Comparison of ENCODE assay signal across 24 cellular contexts in genomic region chr10:1687190-1687589, GRCh38. TPM values are rescaled to one million over a fixed set of nuclear protein-coding genes. Genes with fewer than 3 reads are reported as not detected.
"Had no signal": no experiment of that assay in that cellular context is flagged by ENCODE, and none has a peak within 500 bp of the region (broad histone marks: within the 10 kb centered on the region; RNA-seq: fewer than 3 reads in every experiment).

No MANE protein-coding gene starts in this region.

- DNase-seq: cortex of kidney; dorsolateral prefrontal cortex; effector CD8-positive, alpha-beta T cell; esophagus squamous epithelium; kidney; left colon; left ventricle myocardium superior; mesenchymal stem cell; naive thymus-derived CD4-positive, alpha-beta T cell; nephron progenitor cell; psoas muscle; retina; stimulated activated CD4-positive, alpha-beta T cell treated with anti-CD3 and anti-CD28 coated beads, Interleukin-2, amount 100 ng/mL, for 24 hours; stimulated activated CD4-positive, alpha-beta T cell treated with anti-CD3 and anti-CD28 coated beads, Interleukin-4, amount 100 ng/mL, for 4 hours; stimulated activated naive B cell treated with anti-CD40 and anti-IgM and Interleukin-4, amounts not matched to agents 10 μg/mL and 1 μg/mL and 100 μg/mL, for 72 hours; stimulated activated naive CD8-positive, alpha-beta T cell treated with anti-CD3 and anti-CD28 coated beads, Interleukin-15, amount 100 ng/mL, for 72 hours; testis had no signal

- H3K36me3 ChIP-seq: esophagus squamous epithelium, tibial nerve had no signal

- H3K4me1 ChIP-seq: esophagus squamous epithelium, foreskin keratinocyte, psoas muscle, testis had no signal

- H3K27me3 ChIP-seq: esophagus squamous epithelium, foreskin keratinocyte, testis, tibial nerve had no signal

- H3K9me3 ChIP-seq: esophagus squamous epithelium, psoas muscle, testis had no signal

- H3K4me3 ChIP-seq: dorsolateral prefrontal cortex, esophagus squamous epithelium, lung, psoas muscle, skin epidermis, testis, tibial nerve had no signal

- H3K27ac ChIP-seq: dorsolateral prefrontal cortex, epithelial cell of prostate, esophagus squamous epithelium, foreskin keratinocyte, psoas muscle, skin epidermis, testis, tibial nerve had no signal

- ATAC-seq: foreskin keratinocyte; left colon; left ventricle myocardium superior; naive thymus-derived CD4-positive, alpha-beta T cell; psoas muscle; sciatic nerve; stimulated activated naive B cell treated with anti-CD40 and anti-IgM and Interleukin-4, amounts not matched to agents 10 μg/mL and 1 μg/mL and 100 μg/mL, for 72 hours; stimulated activated naive CD8-positive, alpha-beta T cell treated with anti-CD3 and anti-CD28 coated beads, Interleukin-15, amount 100 ng/mL, for 72 hours had no signal

RNA-seq across cellular contexts. Expression of gene ADARB2, which starts 50.1 kb away (rescaled TPM):
- total RNA-seq: foreskin keratinocyte, ureter had no signal
- polyA plus RNA-seq: foreskin keratinocyte; naive thymus-derived CD4-positive, alpha-beta T cell had no signal
